In the genomic region with DNA sequence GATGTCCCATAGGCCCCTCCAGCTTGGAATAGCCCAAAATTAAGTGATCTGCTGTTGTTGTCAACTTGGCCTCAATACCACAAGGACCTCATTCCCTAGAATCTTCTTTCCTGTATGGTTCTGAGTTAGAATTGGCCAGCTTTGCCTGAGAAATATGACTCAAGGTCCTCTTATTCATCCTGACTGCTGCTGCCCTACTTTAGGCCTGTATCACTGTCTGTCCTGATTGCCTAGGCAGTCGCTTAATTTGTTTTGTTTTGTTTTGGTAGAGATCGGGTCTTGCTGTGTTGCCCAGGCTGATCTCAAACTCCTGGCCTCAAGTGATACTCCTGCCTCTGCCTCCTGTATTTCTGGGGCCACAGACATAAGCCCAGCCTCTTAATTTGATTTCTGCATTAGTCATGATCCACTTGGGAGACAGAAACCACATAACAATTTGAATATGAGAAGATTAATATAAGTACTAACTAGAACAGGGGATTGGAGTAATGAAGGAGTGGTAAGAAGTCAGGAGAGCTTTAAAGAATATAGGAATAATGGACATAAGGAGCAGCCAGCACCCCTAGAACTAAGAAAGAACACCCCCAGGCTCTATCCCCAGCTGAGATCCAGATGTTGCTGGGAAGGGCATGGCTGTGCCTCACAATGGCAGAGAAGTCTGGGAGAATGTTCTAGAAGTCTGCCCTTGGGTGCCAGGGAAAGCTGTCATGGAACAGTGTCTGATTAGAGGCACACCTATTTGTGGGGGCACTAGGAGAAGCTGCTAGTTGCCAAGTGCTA, we compare ENCODE assay signal across 8 cellular contexts. TPM values are rescaled to one million over a fixed set of nuclear protein-coding genes. Genes with fewer than 3 reads are reported as not detected.
DNase-seq lines count a peak whose midpoint lies in the region; ATAC-seq and TF ChIP-seq lines count a peak whose summit lies in the region.

No MANE protein-coding gene starts in this region.

- H3K9me3 ChIP-seq in Panc1 (ENCODE audit: control insufficient read depth, insufficient read depth, low read depth, low read length): no peaks in the 10 kb centered on the region
- no peaks in the 10 kb centered on the region for H3K9me3 ChIP-seq in colonic mucosa
- H3K9me3 ChIP-seq in breast epithelium: no peaks in the 10 kb centered on the region

- no peaks in the 10 kb centered on the region for H3K79me2 ChIP-seq in ACC112 (ENCODE audit: control insufficient read depth, insufficient read depth, low read length, unreplicated experiment)

- H3K27me3 ChIP-seq in ACC112 (ENCODE audit: insufficient read depth, low read length): no peaks in the 10 kb centered on the region
- H3K27me3 ChIP-seq in Panc1 (ENCODE audit: control insufficient read depth, insufficient read depth, low read length): no peaks in the 10 kb centered on the region
- H3K27me3 ChIP-seq in colonic mucosa: no peaks in the 10 kb centered on the region
- no peaks in the 10 kb centered on the region for H3K27me3 ChIP-seq in breast epithelium

- H3K4me3 ChIP-seq in ACC112 (ENCODE audit: low read depth, low read length) (no peak overlapping the region), Panc1 (ENCODE audit: low read depth in 2 of 2, low read length in 2 of 2) (no peak overlapping the region), colonic mucosa (no peak overlapping the region), breast epithelium (no peak overlapping the region)

- no TSS peak for BruUV-seq in Panc1 (replicated peaks; lab: Mats Ljungman, UMichigan)

- TF ChIP-seq CTCF in Panc1 (IDR thresholded peaks at IDR 0.05) (no peak), omental fat pad (IDR thresholded peaks at IDR 0.05) (no peak), colonic mucosa (IDR thresholded peaks at IDR 0.05) (no peak), breast epithelium (IDR thresholded peaks at IDR 0.05) (no peak)

- H3K27ac ChIP-seq in ACC112 (ENCODE audit: low read depth, low read length) (peak overlapping the region; percentile 56), Panc1 (ENCODE audit: low read length) (no peak overlapping the region), colonic mucosa (no peak overlapping the region), breast epithelium (no peak overlapping the region)

- no peak for DNase-seq in Panc1 (ENCODE audit: low read depth, low spot score)
- peak; percentile 12 for DNase-seq in fibroblast of gingiva (ENCODE audit: low read depth)
- DNase-seq in omental fat pad (ENCODE audit: low spot score): no peak
- no peak for DNase-seq in colonic mucosa
- DNase-seq in breast epithelium (ENCODE audit: low spot score in 2 of 2): no peak

- intact Hi-C loops in Panc1 (cut with micrococcal nuclease; ENCODE audit: unreplicated experiment): loop anchor here (2.0 to 5.0 kb wide), 2 partner anchors 151 to 248 kb away; no protein-coding TSS in a partner anchor
- intact Hi-C loops in colonic mucosa (cut with DNase I): loop anchor here (5.0 kb wide), 1 partner anchor 116 kb away; no protein-coding TSS in a partner anchor
- intact Hi-C loops in breast epithelium (cut with DNase I; ENCODE audit: low total_unique reads): no loop called here

- H3K4me1 ChIP-seq in ACC112 (ENCODE audit: control insufficient read depth, insufficient read depth, low read length, unreplicated experiment): peaks cover 11% of the 10 kb centered on the region
- no peaks in the 10 kb centered on the region for H3K4me1 ChIP-seq in Panc1 (ENCODE audit: control insufficient read depth, insufficient read depth, low read length)
- H3K4me1 ChIP-seq in colonic mucosa: no peaks in the 10 kb centered on the region
- no peaks in the 10 kb centered on the region for H3K4me1 ChIP-seq in breast epithelium

- in situ Hi-C loops in Panc1 (cut with HindIII; ENCODE audit: low pct_unique_long_range_greater_than_20kb, low sequenced_read_pairs): no loop called here

- ATAC-seq in GM21390 (IDR thresholded peaks at IDR 0.05; ENCODE audit: unreplicated experiment) (peak; percentile 23), Panc1 (peak; percentile 56), omental fat pad (ENCODE audit: low FRiP score) (no peak), HG02763 (IDR thresholded peaks at IDR 0.05; ENCODE audit: unreplicated experiment) (no peak)

- POLR2A ChIA-PET in Panc1 (lab: Charles Lee): no interaction called here

- H3K9ac ChIP-seq in colonic mucosa (ENCODE audit: low read depth in 2 of 2, low read length in 2 of 2): no peak overlapping the region

- peak overlapping the region; percentile 68 for H2AFZ ChIP-seq in ACC112 (ENCODE audit: low read length, unreplicated experiment)

- H3K36me3 ChIP-seq in ACC112 (ENCODE audit: insufficient read depth, low read length): no peaks in the 10 kb centered on the region
- H3K36me3 ChIP-seq in Panc1 (ENCODE audit: control insufficient read depth, insufficient read depth, low read length): no peaks in the 10 kb centered on the region
- no peaks in the 10 kb centered on the region for H3K36me3 ChIP-seq in colonic mucosa
- no peaks in the 10 kb centered on the region for H3K36me3 ChIP-seq in breast epithelium

- CTCF ChIA-PET in Panc1 (lab: Charles Lee): interaction anchor here (0.6 to 1.9 kb wide), 9 partner anchors 41 to 247 kb away, joined by 3 to 15 read pairs (median 5); no protein-coding TSS in a partner anchor

- TF ChIP-seq POLR2A in breast epithelium (IDR thresholded peaks at IDR 0.05): no peak

RNA-seq across cellular contexts. Expression of a gene that starts 4.6 kb away (rescaled TPM):
- not detected for total RNA-seq in Panc1 (2021; ENCODE audit: unreplicated experiment)
- polyA plus RNA-seq in Panc1 (2012; ENCODE audit: insufficient read length): not detected
- not detected for total RNA-seq in omental fat pad
- not detected for total RNA-seq in colonic mucosa
- total RNA-seq in breast epithelium: not detected

RNA-seq across cellular contexts. Expression of a gene that starts 29.0 kb away (rescaled TPM):
- total RNA-seq in Panc1 (2021; ENCODE audit: unreplicated experiment): not detected
- polyA plus RNA-seq in Panc1 (2012; ENCODE audit: insufficient read length): not detected
- total RNA-seq in omental fat pad: not detected
- not detected for total RNA-seq in colonic mucosa
- total RNA-seq in breast epithelium: not detected

RNA-seq across cellular contexts. Expression of a gene that starts 41.9 kb away (rescaled TPM):
- total RNA-seq in Panc1 (2021; ENCODE audit: unreplicated experiment) (9.0 TPM), omental fat pad (10 to 100 TPM; 11.2 to 26.1 (median 14.6) TPM), colonic mucosa (1 to 10 TPM; 7.4 to 8.0 TPM), breast epithelium (10 to 100 TPM; 12.8 to 21.3 (median 16.8) TPM)
- polyA plus RNA-seq in Panc1 (2012; ENCODE audit: insufficient read length): 5.0 TPM

Comparison
In these comparisons a context has a peak if more than half of its experiments do, and no peak if none do; other contexts are left out.
1. ATAC-seq: peak in GM21390 (single experiment) and Panc1 (single experiment); none in omental fat pad (single experiment) and HG02763 (single experiment).